In genomic region chr10:124735491-124736286, GRCh38 we compare ENCODE assay signal across 9 cellular contexts. TPM values are rescaled to one million over a fixed set of nuclear protein-coding genes. Genes with fewer than 3 reads are reported as not detected.
DNase-seq lines count a peak whose midpoint lies in the region; ATAC-seq and TF ChIP-seq lines count a peak whose summit lies in the region.
"Had no signal": no experiment of that assay in that cellular context is flagged by ENCODE, and none has a peak within 500 bp of the region (broad histone marks: within the 10 kb centered on the region; RNA-seq: fewer than 3 reads in every experiment).

No MANE protein-coding gene starts in this region.

- peaks cover 6% of the 10 kb centered on the region; the same call in 1 of the 2 replicates for H3K36me3 ChIP-seq in Loucy (ENCODE audit: insufficient read depth, low read length)
- no peaks in the 10 kb centered on the region for H3K36me3 ChIP-seq in ascending aorta
- peaks cover 0 to 2% of the 10 kb centered on the region in 2 donors for H3K36me3 ChIP-seq in lung (ENCODE audit: control insufficient read depth in 2 of 2, insufficient read depth in 2 of 2, low read length in 2 of 2)
- peaks cover 0 to 4% (median 0%) of the 10 kb centered on the region in 4 donors for H3K36me3 ChIP-seq in stomach
- H3K36me3 ChIP-seq: neural progenitor cell had no signal

- H3K4me1 ChIP-seq in Loucy (ENCODE audit: insufficient read depth, low read length, poor library complexity, severe bottlenecking) = peaks cover 47% of the 10 kb centered on the region
- peaks cover 32 to 56% of the 10 kb centered on the region in 2 donors for H3K4me1 ChIP-seq in ascending aorta
- H3K4me1 ChIP-seq in lung (ENCODE audit: control insufficient read depth in 2 of 2, insufficient read depth in 2 of 2, low read length in 2 of 2) = peaks cover 25 to 57% of the 10 kb centered on the region in 2 donors
- H3K4me1 ChIP-seq in stomach = peaks cover 76 to 97% (median 91%) of the 10 kb centered on the region in 4 donors

- H3K4me2 ChIP-seq in Loucy (ENCODE audit: low read depth, low read length, poor library complexity, severe bottlenecking) = peak overlapping the region; percentile 22
- H3K4me2 ChIP-seq: neural progenitor cell had no signal

- H3K79me2 ChIP-seq in Loucy (ENCODE audit: insufficient read depth, low read length) = peaks cover 99% of the 10 kb centered on the region

- no peak overlapping the region for H3K4me3 ChIP-seq in Loucy (ENCODE audit: low read length, poor library complexity, severe bottlenecking)
- peak overlapping the region in 1 of 2 donors; percentile 2 for H3K4me3 ChIP-seq in ascending aorta
- no peak overlapping the region for H3K4me3 ChIP-seq in lung
- H3K4me3 ChIP-seq in stomach = no peak overlapping the region
- H3K4me3 ChIP-seq: neural progenitor cell had no signal

- H4K20me1 ChIP-seq in Loucy (ENCODE audit: insufficient read depth, low read length, poor library complexity, severe bottlenecking) = peaks cover 84% of the 10 kb centered on the region

- H3K9me3 ChIP-seq in Loucy (ENCODE audit: insufficient read depth, low read depth, low read length) = no peaks in the 10 kb centered on the region
- H3K9me3 ChIP-seq in ascending aorta = no peaks in the 10 kb centered on the region
- no peaks in the 10 kb centered on the region for H3K9me3 ChIP-seq in lung (ENCODE audit: control insufficient read depth in 2 of 2, insufficient read depth in 1 of 2, low read length in 1 of 2)
- no peaks in the 10 kb centered on the region for H3K9me3 ChIP-seq in stomach

- ATAC-seq in lung (ENCODE audit: insufficient read depth, low FRiP score) = no peak

- TF ChIP-seq POLR2A in stomach (IDR thresholded peaks at IDR 0.05) = no peak

- intact Hi-C loops in ascending aorta (cut with DNase I) (loop anchor here (2.0 kb wide), 1 partner anchor 31 kb away; no protein-coding TSS in a partner anchor), stomach (cut with DNase I; ENCODE audit: low total_unique reads) (loop anchor here (10.0 kb wide), 1 partner anchor 101 kb away; no protein-coding TSS in a partner anchor)

- TF ChIP-seq CTCF in Loucy (conservative IDR thresholded peaks at IDR 0.05; ENCODE audit: low read length) (no peak), ascending aorta (IDR thresholded peaks at IDR 0.05) (no peak), lung (IDR thresholded peaks at IDR 0.05; ENCODE audit: control extremely low read depth, extremely low read depth) (no peak), stomach (IDR thresholded peaks at IDR 0.05) (no peak)

- TF ChIP-seq EP300 in stomach (IDR thresholded peaks at IDR 0.05) = no peak

- no peaks in the 10 kb centered on the region for H3K9me2 ChIP-seq in Loucy (replicated peaks; ENCODE audit: low read depth, low read length)

- no peak overlapping the region for H2AFZ ChIP-seq in Loucy (ENCODE audit: low read length)
- H2AFZ ChIP-seq: neural progenitor cell had no signal

- DNase-seq in ascending aorta (ENCODE audit: low spot score in 2 of 2) (peak in 1 of 2 donors; percentile 52), lung (ENCODE audit: low spot score) (peak; percentile 21), stomach (no peak), Ammon's horn (ENCODE audit: low spot score) (no peak), inferior parietal cortex (ENCODE audit: extremely low spot score) (no peak), amygdala (lab: John Stamatoyannopoulos, UW) (no peak)
- DNase-seq: NCI-H748 treated with DMSO at 0.1 percent for 48 hours had no signal

- H3K27ac ChIP-seq in ascending aorta (peak overlapping the region; percentile 59 to 64), lung (ENCODE audit: low read depth in 1 of 2, low read length in 1 of 2) (peak overlapping the region; percentile 60 to 65), stomach (peak overlapping the region; percentile 31 to 89 (median 77))
- H3K27ac ChIP-seq: neural progenitor cell had no signal

- H3F3A ChIP-seq in Loucy (ENCODE audit: low read depth) = no peaks in the 10 kb centered on the region

- no peak overlapping the region for H3K9ac ChIP-seq in Loucy (ENCODE audit: low read depth, low read length, poor library complexity, severe bottlenecking)
- H3K9ac ChIP-seq: neural progenitor cell had no signal

- H3K27me3 ChIP-seq in Loucy (ENCODE audit: insufficient read depth, low read length, poor library complexity, severe bottlenecking) = no peaks in the 10 kb centered on the region
- H3K27me3 ChIP-seq in ascending aorta = no peaks in the 10 kb centered on the region
- H3K27me3 ChIP-seq in lung (ENCODE audit: control insufficient read depth, insufficient read depth) = no peaks in the 10 kb centered on the region
- no peaks in the 10 kb centered on the region for H3K27me3 ChIP-seq in stomach
- H3K27me3 ChIP-seq: neural progenitor cell had no signal

- WGBS in lung, 2 donors = 91 to 95% methylated on average over 15 of the region's 15 CpGs
- 89 to 95% (median 92%) methylated on average over 10 to 15 of the region's 15 CpGs for WGBS in stomach, 5 donors

RNA-seq across cellular contexts. Expression of gene FAM53B, which starts 8.5 kb away (rescaled TPM):
- total RNA-seq in ascending aorta (52.5 TPM), lung (10 to 100 TPM; 21.0 to 45.4 TPM), stomach (10 to 100 TPM in 4 of 5 donors, 1 to 10 TPM in 1; 9.4 to 46.9 (median 19.3) TPM)
- polyA plus RNA-seq in lung (10 to 100 TPM; 14.6 to 15.3 TPM), stomach (1 to 10 TPM; 5.7 to 9.3 (median 8.2) TPM)

RNA-seq across cellular contexts. Expression of gene EEF1AKMT2, which starts 56.0 kb away (rescaled TPM):
- 10.5 TPM for total RNA-seq in ascending aorta
- 10 to 100 TPM; 15.1 to 37.9 TPM for total RNA-seq in lung
- polyA plus RNA-seq in lung = 10 to 100 TPM in 1 of 2 donors, 1 to 10 TPM in 1; 9.0 to 16.8 TPM
- 10 to 100 TPM in 4 of 5 donors, 1 to 10 TPM in 1; 7.6 to 47.9 (median 18.0) TPM for total RNA-seq in stomach
- polyA plus RNA-seq in stomach = 10 to 100 TPM; 11.3 to 13.3 (median 11.6) TPM
